Comparison of ENCODE assay signal across 1 cellular context in genomic region chr20:3812975-3813599, GRCh38.
A peak's percentile ranks its signal among the peaks of the same experiment; 100 is the strongest.
TF ChIP-seq lines count a peak whose summit lies in the region.

No MANE protein-coding gene starts in this region.

TF ChIP-seq in K562, 482 proteins besides CTCF, POLR2A, EP300 and RAD21:
- TF ChIP-seq ZNF121 (CRISPR knock-in tag; conservative IDR thresholded peaks at IDR 0.05) (peak; percentile 73), ZNF76 (CRISPR knock-in tag; IDR thresholded peaks at IDR 0.05; ENCODE audit: borderline replicate concordance) (no peak), SRF (CRISPR knock-in tag; IDR thresholded peaks at IDR 0.05) (peak in 1 of 2 experiments; percentile 84; a peak in 1 of 4 replicates)
TF ChIP-seq in K562: peak in this region for 2.
